17 cellular contexts compared by ENCODE assay signal in genomic region chr2:63680455-63680854, GRCh38.
DNase-seq lines count a peak whose midpoint lies in the region; ATAC-seq, FAIRE-seq and TF ChIP-seq lines count a peak whose summit lies in the region.
"Had no signal": no experiment of that assay in that cellular context is flagged by ENCODE, and none has a peak within 500 bp of the region (broad histone marks: within the 10 kb centered on the region; RNA-seq: fewer than 3 reads in every experiment).

No MANE protein-coding gene starts in this region.

- intact Hi-C loops in heart left ventricle (cut with DNase I) = loop anchor here in 1 of 10 donors (5.0 kb wide), 1 partner anchor 63 kb away; no protein-coding TSS in a partner anchor
- intact Hi-C loops in HepG2 (cut with micrococcal nuclease; ENCODE audit: unreplicated experiment) = no loop called here
- intact Hi-C loops in gastrocnemius medialis (cut with DNase I; ENCODE audit: low total_unique reads) = no loop called here

- H4K20me1 ChIP-seq in HepG2 (ENCODE audit: insufficient read depth, low read length) = no peaks in the 10 kb centered on the region
- H4K20me1 ChIP-seq: BLaER1 had no signal

- H3K36me3 ChIP-seq in heart left ventricle (no peaks in the 10 kb centered on the region), HepG2 (replicated peaks in 1 of 2; ENCODE audit: control insufficient read depth in 1 of 2, insufficient read depth in 2 of 2, low read length in 2 of 2) (no peaks in the 10 kb centered on the region), gastrocnemius medialis (no peaks in the 10 kb centered on the region)
- H3K36me3 ChIP-seq: BLaER1 had no signal

- 0 out of 2 replicates have a peak overlapping the region, but pooled peaks have one; percentile 84 for H3K27ac Mint-ChIP-seq in HFFc6
- H3K27ac Mint-ChIP-seq: CD4-positive, CD25-positive, alpha-beta regulatory T cell; IgD-negative memory B cell had no signal

- peaks cover 29% of the 10 kb centered on the region for H3K4me1 Mint-ChIP-seq in HFFc6 (ENCODE audit: low read depth)

- WGBS in heart left ventricle, 4 donors = 33 to 58% (median 43%) methylated on average over 1 of the region's 1 CpG
- WGBS in HepG2 (ENCODE audit: low lambda C conversion rate) = 27% methylated on average over 1 of the region's 1 CpG

- H3K36me3 Mint-ChIP-seq in HFFc6 (ENCODE audit: low read depth) = no peaks in the 10 kb centered on the region
- H3K36me3 Mint-ChIP-seq: CD4-positive, CD25-positive, alpha-beta regulatory T cell had no signal

- no peak overlapping the region for H3K9ac ChIP-seq in HepG2 (ENCODE audit: insufficient read depth, low read depth, low read length)
- H3K9ac ChIP-seq: BLaER1 had no signal

- H3K27me3 Mint-ChIP-seq in HFFc6 (ENCODE audit: insufficient read depth) = no peaks in the 10 kb centered on the region; the same call in 1 of the 2 replicates

- no peak for TF ChIP-seq EP300 in HepG2 (IDR thresholded peaks at IDR 0.05; ENCODE audit: low read depth in 2 of 2, low read length in 2 of 2)
- no peak for TF ChIP-seq EP300 in HepG2 (CRISPR knock-in tag; IDR thresholded peaks at IDR 0.05; ENCODE audit: borderline replicate concordance)

- DNase-seq in HFFc6 = no peak
- DNase-seq in heart left ventricle = peak in 4 of 5 donors; percentile 32 to 61 (median 42)
- DNase-seq in HepG2 (ENCODE audit: low spot score) = no peak
- DNase-seq in gastrocnemius medialis = peak; percentile 17 to 49
- no peak for DNase-seq in middle frontal gyrus (ENCODE audit: extremely low spot score, low spot score)
- DNase-seq in DMS 273 treated with DMSO at 0.1 percent for 48 hours (lab: John Stamatoyannopoulos, UW) = no peak
- DNase-seq: 8988T; AML-193; CD4-positive, CD25-positive, alpha-beta regulatory T cell; DMS79 had no signal

- H2AFZ ChIP-seq in HepG2 (ENCODE audit: low read length) = no peak overlapping the region

- no TSS peak for BruUV-seq in HepG2 (replicated peaks; lab: Mats Ljungman, UMichigan)

- ATAC-seq in heart left ventricle (peak; percentile 49 to 83 (median 81)), HepG2 (no peak), gastrocnemius medialis (peak; percentile 66 to 71), HG03460 (IDR thresholded peaks at IDR 0.05; ENCODE audit: unreplicated experiment) (no peak), HG02884 (IDR thresholded peaks at IDR 0.05; ENCODE audit: unreplicated experiment) (no peak)
- ATAC-seq: GM12878, HCT116 had no signal

- TF ChIP-seq POLR2A in heart left ventricle (IDR thresholded peaks at IDR 0.05) (no peak), HepG2 (IDR thresholded peaks at IDR 0.05; ENCODE audit: insufficient read depth in 1 of 2, low read depth in 2 of 2, low read length in 2 of 2) (no peak), gastrocnemius medialis (IDR thresholded peaks at IDR 0.05) (no peak)

- no peak for FAIRE-seq in HepG2 (lab: Jason Lieb, UNC)
- FAIRE-seq: GM12878, GM18507 had no signal

- H3K4me3 Mint-ChIP-seq in HFFc6 = no peak overlapping the region
- H3K4me3 Mint-ChIP-seq: CD4-positive, CD25-positive, alpha-beta regulatory T cell; IgD-negative memory B cell had no signal

- H3K27me3 ChIP-seq in heart left ventricle (no peaks in the 10 kb centered on the region), HepG2 (ENCODE audit: control insufficient read depth in 1 of 2, insufficient read depth in 2 of 2, low read length in 2 of 2) (peaks cover 0 to 6% of the 10 kb centered on the region in 2 experiments; a peak in 2 of 5 replicates), gastrocnemius medialis (no peaks in the 10 kb centered on the region)
- H3K27me3 ChIP-seq: BLaER1 had no signal

- TF ChIP-seq CTCF in HFFc6 (IDR thresholded peaks at IDR 0.05) (no peak), heart left ventricle (IDR thresholded peaks at IDR 0.05) (no peak), HepG2 (CRISPR knock-in tag; IDR thresholded peaks at IDR 0.05) (no peak), gastrocnemius medialis (IDR thresholded peaks at IDR 0.05 in 4 of 5, conservative IDR thresholded peaks at IDR 0.05 in 1 of 5) (no peak)

- peaks cover 0 to 19% (median 6%) of the 10 kb centered on the region in 12 donors for H3K4me1 ChIP-seq in heart left ventricle
- H3K4me1 ChIP-seq in HepG2 (ENCODE audit: insufficient read depth, low read length) = no peaks in the 10 kb centered on the region
- peaks cover 7 to 12% of the 10 kb centered on the region in 2 donors for H3K4me1 ChIP-seq in gastrocnemius medialis

- H3K79me2 ChIP-seq in HepG2 (ENCODE audit: insufficient read depth, low read length) = no peaks in the 10 kb centered on the region

- H3K4me3 ChIP-seq in heart left ventricle = no peak overlapping the region
- H3K4me3 ChIP-seq in HepG2 (replicated peaks in 1 of 3; ENCODE audit: insufficient read depth in 1 of 3, low read depth in 2 of 3, low read length in 3 of 3) = no peak overlapping the region
- no peak overlapping the region for H3K4me3 ChIP-seq in gastrocnemius medialis
- H3K4me3 ChIP-seq: BLaER1, GM12878 had no signal

- in situ Hi-C loops in HepG2 (cut with HindIII; ENCODE audit: extremely low pct_ligation_motif_present, low pct_unique_long_range_greater_than_20kb) (no loop called here), gastrocnemius medialis (cut with MboI; ENCODE audit: low sequenced_read_pairs in 4 of 4) (loop anchor here in 1 of 4 donors (25.0 kb wide), 2 partner anchors 182 to 457 kb away; partner anchors contain the start of gene PELI1)

- H3K27ac ChIP-seq in heart left ventricle = no peak overlapping the region
- H3K27ac ChIP-seq in HepG2 (ENCODE audit: extremely low read length, insufficient read depth, low read length) = no peak overlapping the region
- peak overlapping the region in 3 of 4 donors; percentile 12 to 52 (median 24) for H3K27ac ChIP-seq in gastrocnemius medialis
- H3K27ac ChIP-seq: BLaER1 had no signal

- no peak overlapping the region for H3K4me2 ChIP-seq in HepG2 (ENCODE audit: low read depth, low read length)
- H3K4me2 ChIP-seq: BLaER1 had no signal

- H3K9me3 ChIP-seq in heart left ventricle = no peaks in the 10 kb centered on the region
- H3K9me3 ChIP-seq in HepG2 (ENCODE audit: low read length) = no peaks in the 10 kb centered on the region
- no peaks in the 10 kb centered on the region for H3K9me3 ChIP-seq in gastrocnemius medialis
- H3K9me3 ChIP-seq: BLaER1 had no signal

- TF ChIP-seq RAD21 in HepG2 (CRISPR knock-in tag; IDR thresholded peaks at IDR 0.05) = no peak

- no peaks in the 10 kb centered on the region for H3K9me3 Mint-ChIP-seq in HFFc6
- H3K9me3 Mint-ChIP-seq: IgD-negative memory B cell had no signal

- POLR2A ChIA-PET in HepG2 (lab: Yijun Ruan, JAX) = no interaction called here

- CTCF ChIA-PET in HepG2 (lab: Yijun Ruan, JAX; ENCODE audit: low intra/inter-chr PET ratio, low total read pairs) = no interaction called here

TF ChIP-seq in HepG2, 621 proteins besides CTCF, POLR2A, EP300 and RAD21:
- TF ChIP-seq ZNF703 (CRISPR knock-in tag; IDR thresholded peaks at IDR 0.05; ENCODE audit: borderline replicate concordance) (0 out of 2 replicates have a peak, but pooled peaks have one; percentile 11), FOXP1 (IDR thresholded peaks at IDR 0.05) (no peak), FOXP1 (CRISPR knock-in tag; IDR thresholded peaks at IDR 0.05) (no peak)

Comparison
In these comparisons a context has a peak if more than half of its experiments do, and no peak if none do; other contexts are left out.
1. DNase-seq: peak in heart left ventricle (4 of 5) and gastrocnemius medialis (2 of 2); none in HFFc6 (single experiment), HepG2 (single experiment), middle frontal gyrus (single experiment) and DMS 273 treated with DMSO at 0.1 percent for 48 hours (single experiment).
2. ATAC-seq: peak in heart left ventricle (4 of 4) and gastrocnemius medialis (2 of 2); none in HepG2 (single experiment), HG03460 (single experiment) and HG02884 (single experiment).
3. H3K27ac ChIP-seq: peak in gastrocnemius medialis (3 of 4); none in heart left ventricle (0 of 12) and HepG2 (single experiment).